8 cellular contexts compared by ENCODE assay signal in genomic region chr20:25196701-25197120, GRCh38. TPM values are rescaled to one million over a fixed set of nuclear protein-coding genes. Genes with fewer than 3 reads are reported as not detected.
A peak's percentile ranks its signal among the peaks of the same experiment; 100 is the strongest.
DNase-seq lines count a peak whose midpoint lies in the region; ATAC-seq lines count a peak whose summit lies in the region.

No MANE protein-coding gene starts in this region.

- peaks cover 7% of the 10 kb centered on the region; the same call in 1 of the 2 replicates for H3K36me3 ChIP-seq in Karpas-422 (ENCODE audit: insufficient read depth, low read length)
- no peaks in the 10 kb centered on the region for H3K36me3 ChIP-seq in mesendoderm (ENCODE audit: control insufficient read depth, insufficient read depth, low read length)

- H3K56ac ChIP-seq in mesendoderm (ENCODE audit: low read length), result peak overlapping the region; percentile 93

- in situ Hi-C loops in ACHN (cut with HindIII; ENCODE audit: low pct_ligation_motif_present, low pct_unique_long_range_greater_than_20kb, low sequenced_read_pairs), result no loop called here

- H2AK5ac ChIP-seq in mesendoderm (ENCODE audit: low read length), result no peak overlapping the region

- no peak overlapping the region for H3K4ac ChIP-seq in mesendoderm (ENCODE audit: low read depth, low read length)

- no peak overlapping the region for H2BK120ac ChIP-seq in mesendoderm (ENCODE audit: low read depth, low read length)

- no CpG with 5 or more reads among the region's 14 CpGs for WGBS in mesendoderm (ENCODE audit: extremely low coverage, insufficient coverage, low lambda C conversion rate)

- DNase-seq in COR-L47 (lab: John Stamatoyannopoulos, UW), result peak; percentile 67
- no peak for DNase-seq in Karpas-422
- DNase-seq in astrocyte of the hippocampus (ENCODE audit: low read depth, low spot score), result peak; percentile 26
- peak; percentile 29 for DNase-seq in mesendoderm
- no peak for DNase-seq in ACHN
- DNase-seq in D341Med (ENCODE audit: low spot score), result no peak

- H3K4me3 ChIP-seq in Karpas-422 (ENCODE audit: low read length), result peak overlapping the region; percentile 98
- no peak overlapping the region for H3K4me3 ChIP-seq in mesendoderm (ENCODE audit: low read length)

- peak overlapping the region; percentile 90 for H3K9ac ChIP-seq in Karpas-422 (ENCODE audit: low read length)
- peak overlapping the region; percentile 79 for H3K9ac ChIP-seq in mesendoderm (ENCODE audit: low read length)

- no peak overlapping the region for H2BK15ac ChIP-seq in mesendoderm (replicated peaks; ENCODE audit: low read depth)

- no peak overlapping the region for H2AFZ ChIP-seq in Karpas-422 (ENCODE audit: low read length)

- ATAC-seq in GM18519 (IDR thresholded peaks at IDR 0.05; ENCODE audit: low FRiP score, unreplicated experiment) (no peak), HG03108 (IDR thresholded peaks at IDR 0.05; ENCODE audit: unreplicated experiment) (no peak)

- H3K9me2 ChIP-seq in Karpas-422 (replicated peaks; ENCODE audit: insufficient read depth, low read length), result no peaks in the 10 kb centered on the region

- no peaks in the 10 kb centered on the region for H4K20me1 ChIP-seq in Karpas-422 (ENCODE audit: insufficient read depth, low read depth, low read length)

- H3K27ac ChIP-seq in Karpas-422 (ENCODE audit: low read length) (peak overlapping the region; percentile 81), mesendoderm (ENCODE audit: low read depth, low read length) (no peak overlapping the region)

- H3K4me2 ChIP-seq in Karpas-422 (ENCODE audit: low read depth, low read length, poor library complexity, severe bottlenecking) (peak overlapping the region; percentile 75), mesendoderm (ENCODE audit: low read length) (peak overlapping the region; percentile 73)

- no peaks in the 10 kb centered on the region for H3K79me1 ChIP-seq in mesendoderm (ENCODE audit: low read length)

- H3K23ac ChIP-seq in mesendoderm (ENCODE audit: low read length), result no peak overlapping the region

- no peak overlapping the region for H2BK5ac ChIP-seq in mesendoderm (ENCODE audit: low read length)

- no peaks in the 10 kb centered on the region for H3K27me3 ChIP-seq in Karpas-422 (ENCODE audit: low read length)
- no peaks in the 10 kb centered on the region for H3K27me3 ChIP-seq in mesendoderm (ENCODE audit: insufficient read depth, low read length, poor library complexity)

- H3K79me2 ChIP-seq in Karpas-422 (ENCODE audit: low read length) (peaks cover 57% of the 10 kb centered on the region), mesendoderm (ENCODE audit: control insufficient read depth, insufficient read depth, low read length) (no peaks in the 10 kb centered on the region)

- no peak overlapping the region for H3K18ac ChIP-seq in mesendoderm (ENCODE audit: low read length)

- no peak overlapping the region for H4K8ac ChIP-seq in mesendoderm (ENCODE audit: low read depth, low read length)

- H3K4me1 ChIP-seq in Karpas-422 (ENCODE audit: low read length) (peaks cover 59% of the 10 kb centered on the region), mesendoderm (ENCODE audit: control insufficient read depth, low read depth, low read length) (no peaks in the 10 kb centered on the region)

- H3K9me3 ChIP-seq in Karpas-422 (ENCODE audit: low read length), result no peaks in the 10 kb centered on the region

- H4K5ac ChIP-seq in mesendoderm (ENCODE audit: low read length), result no peak overlapping the region

RNA-seq across cellular contexts. Expression of gene ENTPD6, which starts 1.2 kb away (rescaled TPM):
- 100 and 125 TPM in 2 replicates for total RNA-seq in Karpas-422 (2014; rRNA removed; shearing (Covaris generic); ENCODE audit: low replicate concordance)
- 25.3 TPM for polyA plus RNA-seq in mesendoderm (2013, experiment 1 of 2)
- 26.1 TPM for polyA plus RNA-seq in mesendoderm (2013, experiment 2 of 2)

RNA-seq across cellular contexts. Expression of gene PYGB, which starts 51.2 kb away (rescaled TPM):
- 188 and 302 TPM in 2 replicates for total RNA-seq in Karpas-422 (2014; rRNA removed; shearing (Covaris generic); ENCODE audit: low replicate concordance)
- 24.7 TPM for polyA plus RNA-seq in mesendoderm (2013, experiment 1 of 2)
- polyA plus RNA-seq in mesendoderm (2013, experiment 2 of 2), result 24.4 TPM

Comparison
In these comparisons a context has a peak if more than half of its experiments do, and no peak if none do; other contexts are left out.
1. DNase-seq: peak in COR-L47 (single experiment), astrocyte of the hippocampus (single experiment) and mesendoderm (single experiment); none in Karpas-422 (single experiment), ACHN (single experiment) and D341Med (single experiment).